Comparison of ENCODE assay signal across 9 cellular contexts in genomic region chr7:19713676-19714075, GRCh38. TPM values are rescaled to one million over a fixed set of nuclear protein-coding genes. Genes with fewer than 3 reads are reported as not detected.
DNase-seq lines count a peak whose midpoint lies in the region; ATAC-seq and TF ChIP-seq lines count a peak whose summit lies in the region.
"Had no signal": no experiment of that assay in that cellular context is flagged by ENCODE, and none has a peak within 500 bp of the region (broad histone marks: within the 10 kb centered on the region; RNA-seq: fewer than 3 reads in every experiment).

No MANE protein-coding gene starts in this region.

- H3K4me1 Mint-ChIP-seq in activated T-cell treated with anti-CD3 and anti-CD28 coated beads, Interleukin-2, amount 50 U/mL, for 72 hours (ENCODE audit: low read depth), result peaks cover 17% of the 10 kb centered on the region
- H3K4me1 Mint-ChIP-seq in glutamatergic neuron (ENCODE audit: low read depth, unreplicated experiment), result peaks cover 2% of the 10 kb centered on the region

- H3K36me3 Mint-ChIP-seq in activated T-cell treated with anti-CD3 and anti-CD28 coated beads, Interleukin-2, amount 50 U/mL, for 72 hours (ENCODE audit: insufficient read depth in 2 of 2), result no peaks in the 10 kb centered on the region
- no peaks in the 10 kb centered on the region for H3K36me3 Mint-ChIP-seq in glutamatergic neuron (ENCODE audit: unreplicated experiment)

- peak overlapping the region; percentile 75 for H3K27ac Mint-ChIP-seq in activated T-cell treated with anti-CD3 and anti-CD28 coated beads, Interleukin-2, amount 50 U/mL, for 72 hours
- no peak overlapping the region for H3K27ac Mint-ChIP-seq in glutamatergic neuron (ENCODE audit: unreplicated experiment)

- no peak overlapping the region for H3K4me3 Mint-ChIP-seq in activated T-cell treated with anti-CD3 and anti-CD28 coated beads, Interleukin-2, amount 50 U/mL, for 72 hours
- H3K4me3 Mint-ChIP-seq in glutamatergic neuron (ENCODE audit: unreplicated experiment), result no peak overlapping the region

- no peaks in the 10 kb centered on the region for H3K27me3 Mint-ChIP-seq in activated T-cell treated with anti-CD3 and anti-CD28 coated beads, Interleukin-2, amount 50 U/mL, for 72 hours (ENCODE audit: low read depth)
- H3K27me3 Mint-ChIP-seq in glutamatergic neuron (ENCODE audit: unreplicated experiment), result peaks cover 3% of the 10 kb centered on the region

- TF ChIP-seq CTCF in AG09309 (IDR thresholded peaks at IDR 0.05; ENCODE audit: control insufficient read depth, insufficient read depth, low read depth, low read length, missing control alignments) (peak; percentile 51), GM10266 (IDR thresholded peaks at IDR 0.05; ENCODE audit: control insufficient read depth, insufficient read depth, low read depth, missing control alignments) (peak; percentile 42), glutamatergic neuron (IDR thresholded peaks at IDR 0.05; ENCODE audit: partially characterized antibody, unreplicated experiment) (peak; percentile 68)

- no peak for ATAC-seq in activated T-cell treated with anti-CD3 and anti-CD28 coated beads, Interleukin-2, amount 50 U/mL, for 72 hours (replicated peaks in 1 of 2)
- ATAC-seq in HG03196 (IDR thresholded peaks at IDR 0.05; ENCODE audit: unreplicated experiment), result no peak
- ATAC-seq: left colon had no signal

- DNase-seq in AG09309 (ENCODE audit: low read depth) (peak; percentile 4), GM10266 (ENCODE audit: extremely low spot score) (no peak), NCI-H345 (lab: John Stamatoyannopoulos, UW) (peak; percentile 35), glutamatergic neuron (peak; percentile 26), hepatic stellate cell (ENCODE audit: low spot score) (no peak)
- peak; percentile 27 to 38 for DNase-seq in activated T-cell treated with anti-CD3 and anti-CD28 coated beads, Interleukin-2, amount 50 U/mL, for 72 hours
- peak; percentile 14 to 19 for DNase-seq in stimulated activated CD4-positive, alpha-beta T cell treated with anti-CD3 and anti-CD28 coated beads, Interleukin-4, amount 100 ng/mL, for 4 hours

- no peaks in the 10 kb centered on the region for H3K9me3 Mint-ChIP-seq in activated T-cell treated with anti-CD3 and anti-CD28 coated beads, Interleukin-2, amount 50 U/mL, for 72 hours
- peaks cover 4% of the 10 kb centered on the region for H3K9me3 Mint-ChIP-seq in glutamatergic neuron (ENCODE audit: unreplicated experiment)

- no peak overlapping the region for H3K4me3 ChIP-seq in AG09309 (ENCODE audit: control insufficient read depth, low read depth, low read length)

RNA-seq across cellular contexts. Expression of gene POLR1F, which starts 4.8 kb away (rescaled TPM):
- total RNA-seq in activated T-cell treated with anti-CD3 and anti-CD28 coated beads, Interleukin-2, amount 50 U/mL, for 72 hours, result 10 to 100 TPM; 15.6 to 22.0 TPM
- 11.3 TPM for total RNA-seq in glutamatergic neuron (ENCODE audit: unreplicated experiment)

RNA-seq across cellular contexts. Expression of gene TMEM196, which starts 59.7 kb away (rescaled TPM):
- total RNA-seq in activated T-cell treated with anti-CD3 and anti-CD28 coated beads, Interleukin-2, amount 50 U/mL, for 72 hours, result not detected
- 3.6 TPM for total RNA-seq in glutamatergic neuron (ENCODE audit: unreplicated experiment)
- total RNA-seq: left colon had no signal

Comparison
In these comparisons a context has a peak if more than half of its experiments do, and no peak if none do; other contexts are left out.
1. DNase-seq: peak in AG09309 (single experiment), NCI-H345 (single experiment), activated T-cell treated with anti-CD3 and anti-CD28 coated beads, Interleukin-2, amount 50 U/mL, for 72 hours (2 of 2), glutamatergic neuron (single experiment) and stimulated activated CD4-positive, alpha-beta T cell treated with anti-CD3 and anti-CD28 coated beads, Interleukin-4, amount 100 ng/mL, for 4 hours (2 of 2); none in GM10266 (single experiment) and hepatic stellate cell (single experiment).
2. Peak in every context shown above with its lines, with median percentiles within 50 percentile points of each other: CTCF ChIP-seq.